In genomic region chr6:99390896-99391295, GRCh38 we compare ENCODE assay signal across 1 cellular context.
TF ChIP-seq lines count a peak whose summit lies in the region.

No MANE protein-coding gene starts in this region.

TF ChIP-seq in HEK293, 187 proteins besides CTCF, POLR2A, EP300 and RAD21 (continued from another document and continues in another):
- no peak for TF ChIP-seq ZIC2 (tag by site-specific recombination; IDR thresholded peaks at IDR 0.05)
- TF ChIP-seq ZNF513 (tag by site-specific recombination; IDR thresholded peaks at IDR 0.05): no peak
- TF ChIP-seq ZBTB8A (tag by site-specific recombination; IDR thresholded peaks at IDR 0.05): peak; percentile 82
- TF ChIP-seq BCL11A (tag by site-specific recombination; IDR thresholded peaks at IDR 0.05; ENCODE audit: low read depth): no peak
- TF ChIP-seq ZNF639 (tag by site-specific recombination; IDR thresholded peaks at IDR 0.05): 0 out of 2 replicates have a peak, but pooled peaks have one; percentile 32
- 0 out of 2 replicates have a peak, but pooled peaks have one; percentile 63 for TF ChIP-seq ZNF704 (tag by site-specific recombination; IDR thresholded peaks at IDR 0.05)
- TF ChIP-seq ZNF610 (tag by site-specific recombination; IDR thresholded peaks at IDR 0.05; ENCODE audit: borderline replicate concordance): no peak
- TF ChIP-seq KLF8 (tag by site-specific recombination; IDR thresholded peaks at IDR 0.05): no peak
- TF ChIP-seq ZNF701 (tag by site-specific recombination; IDR thresholded peaks at IDR 0.05): no peak
- 0 out of 2 replicates have a peak, but pooled peaks have one; percentile 60 for TF ChIP-seq ZNF138 (tag by site-specific recombination; IDR thresholded peaks at IDR 0.05; ENCODE audit: borderline replicate concordance)
- no peak for TF ChIP-seq ZBTB1 (tag by site-specific recombination; IDR thresholded peaks at IDR 0.05)
- TF ChIP-seq ZNF23 (tag by site-specific recombination; IDR thresholded peaks at IDR 0.05; ENCODE audit: borderline replicate concordance): no peak
- no peak for TF ChIP-seq ZNF114 (tag by site-specific recombination; IDR thresholded peaks at IDR 0.05)
- TF ChIP-seq ZFP37 (tag by site-specific recombination; IDR thresholded peaks at IDR 0.05): no peak
- TF ChIP-seq ZBTB49 (tag by site-specific recombination; IDR thresholded peaks at IDR 0.05; ENCODE audit: low read depth): no peak
- no peak for TF ChIP-seq ZNF792 (tag by site-specific recombination; IDR thresholded peaks at IDR 0.05)
- no peak for TF ChIP-seq GLI4 (tag by site-specific recombination; IDR thresholded peaks at IDR 0.05)
- no peak for TF ChIP-seq ZNF391 (tag by site-specific recombination; IDR thresholded peaks at IDR 0.05; ENCODE audit: borderline replicate concordance, low read depth)
- TF ChIP-seq RBAK (tag by site-specific recombination; IDR thresholded peaks at IDR 0.05): no peak
- TF ChIP-seq ZNF488 (tag by site-specific recombination; IDR thresholded peaks at IDR 0.05): no peak
- no peak for TF ChIP-seq ZNF324 (tag by site-specific recombination; IDR thresholded peaks at IDR 0.05)
- TF ChIP-seq ZNF121 (tag by site-specific recombination; IDR thresholded peaks at IDR 0.05): no peak
- no peak for TF ChIP-seq ZNF585B (tag by site-specific recombination; IDR thresholded peaks at IDR 0.05)
- no peak for TF ChIP-seq ZNF112 (tag by site-specific recombination; IDR thresholded peaks at IDR 0.05)
- peak; percentile 78; the same call in 1 of the 2 replicates for TF ChIP-seq ZNF558 (tag by site-specific recombination; IDR thresholded peaks at IDR 0.05)
- no peak for TF ChIP-seq ZNF24 (tag by site-specific recombination; IDR thresholded peaks at IDR 0.05)
- TF ChIP-seq ZNF548 (tag by site-specific recombination; IDR thresholded peaks at IDR 0.05): no peak
- no peak for TF ChIP-seq ZBTB17 (tag by site-specific recombination; IDR thresholded peaks at IDR 0.05)
- peak; percentile 90 for TF ChIP-seq ZNF433 (tag by site-specific recombination; IDR thresholded peaks at IDR 0.05; ENCODE audit: low read depth)
- no peak for TF ChIP-seq ZNF660 (tag by site-specific recombination; IDR thresholded peaks at IDR 0.05)
- TF ChIP-seq ZNF18 (tag by site-specific recombination; IDR thresholded peaks at IDR 0.05): 0 out of 2 replicates have a peak, but pooled peaks have one; percentile 34
- no peak for TF ChIP-seq OSR2 (tag by site-specific recombination; IDR thresholded peaks at IDR 0.05)
- TF ChIP-seq ZBTB6 (tag by site-specific recombination; IDR thresholded peaks at IDR 0.05): no peak
- peak; percentile 70 for TF ChIP-seq REST (tag by site-specific recombination; IDR thresholded peaks at IDR 0.05)
- peak; percentile 44; the same call in 1 of the 2 replicates for TF ChIP-seq ZNF654 (tag by site-specific recombination; IDR thresholded peaks at IDR 0.05; ENCODE audit: low read depth)
- no peak for TF ChIP-seq EGR2 (tag by site-specific recombination; IDR thresholded peaks at IDR 0.05; ENCODE audit: low read depth)
- TF ChIP-seq ZNF600 (tag by site-specific recombination; IDR thresholded peaks at IDR 0.05): no peak
- no peak for TF ChIP-seq ZNF416 (tag by site-specific recombination; IDR thresholded peaks at IDR 0.05)
- TF ChIP-seq GFI1B (tag by site-specific recombination; IDR thresholded peaks at IDR 0.05): no peak
- TF ChIP-seq ZNF274 (IDR thresholded peaks at IDR 0.05; ENCODE audit: low read length): no peak
- no peak for TF ChIP-seq ZNF274 (tag by site-specific recombination; IDR thresholded peaks at IDR 0.05; ENCODE audit: borderline replicate concordance)
- no peak for TF ChIP-seq ZNF280C (tag by site-specific recombination; IDR thresholded peaks at IDR 0.05)
- no peak for TF ChIP-seq ZFHX2 (tag by site-specific recombination; conservative IDR thresholded peaks at IDR 0.05)
- TF ChIP-seq ZNF350 (tag by site-specific recombination; IDR thresholded peaks at IDR 0.05): no peak
- no peak for TF ChIP-seq IKZF3 (tag by site-specific recombination; IDR thresholded peaks at IDR 0.05)
- TF ChIP-seq KLF9 (tag by site-specific recombination; IDR thresholded peaks at IDR 0.05; ENCODE audit: low read depth): no peak
- no peak for TF ChIP-seq ZNF132 (tag by site-specific recombination; IDR thresholded peaks at IDR 0.05; ENCODE audit: borderline replicate concordance)
- no peak for TF ChIP-seq HOXA7 (CRISPR knock-in tag; IDR thresholded peaks at IDR 0.05; ENCODE audit: borderline replicate concordance)
